Comparison of ENCODE assay signal across 1 cellular context in the genomic region with DNA sequence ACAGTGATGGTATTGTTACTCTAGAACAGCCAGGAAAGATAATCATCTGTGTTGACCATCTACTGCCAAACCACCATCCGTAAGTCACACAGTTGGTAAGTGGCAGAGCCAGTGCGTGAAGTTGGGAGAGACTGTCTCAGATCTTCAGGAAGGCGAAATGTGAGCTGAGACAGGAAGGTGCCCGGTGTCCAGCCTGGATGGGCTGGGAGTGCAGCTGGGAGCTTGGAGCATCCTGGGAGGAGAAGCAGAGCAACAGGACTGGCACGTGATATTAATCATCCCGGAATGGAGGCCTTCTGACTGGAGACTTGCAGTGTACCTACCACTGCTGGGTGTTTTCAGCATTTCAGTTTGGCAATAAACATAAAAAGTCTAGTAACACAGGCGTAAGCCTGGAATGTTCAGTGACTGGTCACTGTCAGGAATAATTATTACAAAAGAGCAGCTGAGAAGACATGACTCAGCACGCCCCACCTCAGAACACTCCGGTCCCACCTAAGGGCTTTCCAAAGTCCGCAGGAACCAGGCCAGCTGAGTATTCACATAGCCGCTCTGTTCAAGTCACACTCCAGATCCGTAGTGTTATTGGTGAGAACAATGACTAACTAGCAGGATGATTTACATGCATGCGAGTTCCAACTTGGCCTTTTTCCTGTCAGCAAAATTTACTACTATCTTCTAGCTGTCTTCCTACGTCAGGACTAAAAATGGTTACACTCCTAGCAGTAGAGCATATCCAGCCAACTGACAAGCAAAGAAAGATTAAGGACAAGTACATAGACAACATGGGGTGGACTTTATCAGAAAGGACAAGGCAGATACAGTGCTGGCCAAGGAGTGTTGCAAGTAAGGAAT.
TF ChIP-seq lines count a peak whose summit lies in the region.

No MANE protein-coding gene starts in this region.

TF ChIP-seq in HepG2, 621 proteins besides CTCF, POLR2A, EP300 and RAD21 (continued from another document and continues in another):
- TF ChIP-seq, protein P1, sequence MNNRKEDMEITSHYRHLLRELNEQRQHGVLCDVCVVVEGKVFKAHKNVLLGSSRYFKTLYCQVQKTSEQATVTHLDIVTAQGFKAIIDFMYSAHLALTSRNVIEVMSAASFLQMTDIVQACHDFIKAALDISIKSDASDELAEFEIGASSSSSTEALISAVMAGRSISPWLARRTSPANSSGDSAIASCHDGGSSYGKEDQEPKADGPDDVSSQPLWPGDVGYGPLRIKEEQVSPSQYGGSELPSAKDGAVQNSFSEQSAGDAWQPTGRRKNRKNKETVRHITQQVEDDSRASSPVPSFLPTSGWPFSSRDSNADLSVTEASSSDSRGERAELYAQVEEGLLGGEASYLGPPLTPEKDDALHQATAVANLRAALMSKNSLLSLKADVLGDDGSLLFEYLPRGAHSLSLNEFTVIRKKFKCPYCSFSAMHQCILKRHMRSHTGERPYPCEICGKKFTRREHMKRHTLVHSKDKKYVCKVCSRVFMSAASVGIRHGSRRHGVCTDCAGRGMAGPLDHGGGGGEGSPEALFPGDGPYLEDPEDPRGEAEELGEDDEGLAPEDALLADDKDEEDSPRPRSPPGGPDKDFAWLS (CRISPR knock-in tag; IDR thresholded peaks at IDR 0.05; ENCODE audit: borderline replicate concordance): no peak
- TF ChIP-seq ZNF382 (CRISPR knock-in tag; IDR thresholded peaks at IDR 0.05; ENCODE audit: borderline replicate concordance): no peak
- TF ChIP-seq RFXANK (CRISPR knock-in tag; IDR thresholded peaks at IDR 0.05): 0 out of 2 replicates have a peak, but pooled peaks have one; percentile 18
- TF ChIP-seq GPN1 (CRISPR knock-in tag; IDR thresholded peaks at IDR 0.05; ENCODE audit: borderline replicate concordance): no peak
- TF ChIP-seq IKZF5 (CRISPR knock-in tag; IDR thresholded peaks at IDR 0.05): peak; percentile 44; the same call in 1 of the 2 replicates
- TF ChIP-seq U2AF1 (optimal IDR thresholded peaks at IDR 0.05; ENCODE audit: low read depth, low read length): no peak
- no peak for TF ChIP-seq NCOA5 (CRISPR knock-in tag; IDR thresholded peaks at IDR 0.05)
- no peak for TF ChIP-seq ZNF354B (CRISPR knock-in tag; IDR thresholded peaks at IDR 0.05)
- 0 out of 2 replicates have a peak, but pooled peaks have one; percentile 17 for TF ChIP-seq PHF21A (CRISPR knock-in tag; IDR thresholded peaks at IDR 0.05)
- no peak for TF ChIP-seq CHD4 (IDR thresholded peaks at IDR 0.05; ENCODE audit: borderline replicate concordance, low read length)
- TF ChIP-seq FOXO1 (CRISPR knock-in tag; IDR thresholded peaks at IDR 0.05): no peak
- TF ChIP-seq, protein P2, sequence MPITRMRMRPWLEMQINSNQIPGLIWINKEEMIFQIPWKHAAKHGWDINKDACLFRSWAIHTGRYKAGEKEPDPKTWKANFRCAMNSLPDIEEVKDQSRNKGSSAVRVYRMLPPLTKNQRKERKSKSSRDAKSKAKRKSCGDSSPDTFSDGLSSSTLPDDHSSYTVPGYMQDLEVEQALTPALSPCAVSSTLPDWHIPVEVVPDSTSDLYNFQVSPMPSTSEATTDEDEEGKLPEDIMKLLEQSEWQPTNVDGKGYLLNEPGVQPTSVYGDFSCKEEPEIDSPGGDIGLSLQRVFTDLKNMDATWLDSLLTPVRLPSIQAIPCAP (CRISPR knock-in tag; IDR thresholded peaks at IDR 0.05; ENCODE audit: low read depth): no peak
- no peak for TF ChIP-seq CEBPZ (IDR thresholded peaks at IDR 0.05; ENCODE audit: low read length)
- TF ChIP-seq ZBTB1 (CRISPR knock-in tag; IDR thresholded peaks at IDR 0.05; ENCODE audit: borderline replicate concordance): no peak
- 0 out of 2 replicates have a peak, but pooled peaks have one; percentile 20 for TF ChIP-seq NCOR1 (IDR thresholded peaks at IDR 0.05; ENCODE audit: borderline replicate concordance, low read length)
- TF ChIP-seq, protein P3, sequence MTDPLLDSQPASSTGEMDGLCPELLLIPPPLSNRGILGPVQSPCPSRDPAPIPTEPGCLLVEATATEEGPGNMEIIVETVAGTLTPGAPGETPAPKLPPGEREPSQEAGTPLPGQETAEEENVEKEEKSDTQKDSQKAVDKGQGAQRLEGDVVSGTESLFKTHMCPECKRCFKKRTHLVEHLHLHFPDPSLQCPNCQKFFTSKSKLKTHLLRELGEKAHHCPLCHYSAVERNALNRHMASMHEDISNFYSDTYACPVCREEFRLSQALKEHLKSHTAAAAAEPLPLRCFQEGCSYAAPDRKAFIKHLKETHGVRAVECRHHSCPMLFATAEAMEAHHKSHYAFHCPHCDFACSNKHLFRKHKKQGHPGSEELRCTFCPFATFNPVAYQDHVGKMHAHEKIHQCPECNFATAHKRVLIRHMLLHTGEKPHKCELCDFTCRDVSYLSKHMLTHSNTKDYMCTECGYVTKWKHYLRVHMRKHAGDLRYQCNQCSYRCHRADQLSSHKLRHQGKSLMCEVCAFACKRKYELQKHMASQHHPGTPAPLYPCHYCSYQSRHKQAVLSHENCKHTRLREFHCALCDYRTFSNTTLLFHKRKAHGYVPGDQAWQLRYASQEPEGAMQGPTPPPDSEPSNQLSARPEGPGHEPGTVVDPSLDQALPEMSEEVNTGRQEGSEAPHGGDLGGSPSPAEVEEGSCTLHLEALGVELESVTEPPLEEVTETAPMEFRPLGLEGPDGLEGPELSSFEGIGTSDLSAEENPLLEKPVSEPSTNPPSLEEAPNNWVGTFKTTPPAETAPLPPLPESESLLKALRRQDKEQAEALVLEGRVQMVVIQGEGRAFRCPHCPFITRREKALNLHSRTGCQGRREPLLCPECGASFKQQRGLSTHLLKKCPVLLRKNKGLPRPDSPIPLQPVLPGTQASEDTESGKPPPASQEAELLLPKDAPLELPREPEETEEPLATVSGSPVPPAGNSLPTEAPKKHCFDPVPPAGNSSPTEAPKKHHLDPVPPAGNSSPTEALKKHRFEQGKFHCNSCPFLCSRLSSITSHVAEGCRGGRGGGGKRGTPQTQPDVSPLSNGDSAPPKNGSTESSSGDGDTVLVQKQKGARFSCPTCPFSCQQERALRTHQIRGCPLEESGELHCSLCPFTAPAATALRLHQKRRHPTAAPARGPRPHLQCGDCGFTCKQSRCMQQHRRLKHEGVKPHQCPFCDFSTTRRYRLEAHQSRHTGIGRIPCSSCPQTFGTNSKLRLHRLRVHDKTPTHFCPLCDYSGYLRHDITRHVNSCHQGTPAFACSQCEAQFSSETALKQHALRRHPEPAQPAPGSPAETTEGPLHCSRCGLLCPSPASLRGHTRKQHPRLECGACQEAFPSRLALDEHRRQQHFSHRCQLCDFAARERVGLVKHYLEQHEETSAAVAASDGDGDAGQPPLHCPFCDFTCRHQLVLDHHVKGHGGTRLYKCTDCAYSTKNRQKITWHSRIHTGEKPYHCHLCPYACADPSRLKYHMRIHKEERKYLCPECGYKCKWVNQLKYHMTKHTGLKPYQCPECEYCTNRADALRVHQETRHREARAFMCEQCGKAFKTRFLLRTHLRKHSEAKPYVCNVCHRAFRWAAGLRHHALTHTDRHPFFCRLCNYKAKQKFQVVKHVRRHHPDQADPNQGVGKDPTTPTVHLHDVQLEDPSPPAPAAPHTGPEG (CRISPR knock-in tag; IDR thresholded peaks at IDR 0.05): no peak
- TF ChIP-seq, protein P4, sequence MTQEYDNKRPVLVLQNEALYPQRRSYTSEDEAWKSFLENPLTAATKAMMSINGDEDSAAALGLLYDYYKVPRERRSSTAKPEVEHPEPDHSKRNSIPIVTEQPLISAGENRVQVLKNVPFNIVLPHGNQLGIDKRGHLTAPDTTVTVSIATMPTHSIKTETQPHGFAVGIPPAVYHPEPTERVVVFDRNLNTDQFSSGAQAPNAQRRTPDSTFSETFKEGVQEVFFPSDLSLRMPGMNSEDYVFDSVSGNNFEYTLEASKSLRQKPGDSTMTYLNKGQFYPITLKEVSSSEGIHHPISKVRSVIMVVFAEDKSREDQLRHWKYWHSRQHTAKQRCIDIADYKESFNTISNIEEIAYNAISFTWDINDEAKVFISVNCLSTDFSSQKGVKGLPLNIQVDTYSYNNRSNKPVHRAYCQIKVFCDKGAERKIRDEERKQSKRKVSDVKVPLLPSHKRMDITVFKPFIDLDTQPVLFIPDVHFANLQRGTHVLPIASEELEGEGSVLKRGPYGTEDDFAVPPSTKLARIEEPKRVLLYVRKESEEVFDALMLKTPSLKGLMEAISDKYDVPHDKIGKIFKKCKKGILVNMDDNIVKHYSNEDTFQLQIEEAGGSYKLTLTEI (CRISPR knock-in tag; conservative IDR thresholded peaks at IDR 0.05): no peak
- TF ChIP-seq MAX (IDR thresholded peaks at IDR 0.05): peak; percentile 45
- peak; percentile 50 for TF ChIP-seq SAP130 (CRISPR knock-in tag; IDR thresholded peaks at IDR 0.05; ENCODE audit: low read depth)
- TF ChIP-seq RFX3 (CRISPR knock-in tag; IDR thresholded peaks at IDR 0.05): no peak
- TF ChIP-seq SRY (CRISPR knock-in tag; IDR thresholded peaks at IDR 0.05): no peak
- no peak for TF ChIP-seq TAF15 (IDR thresholded peaks at IDR 0.05; ENCODE audit: low read depth, low read length, poor library complexity, severe bottlenecking)
- TF ChIP-seq YEATS4 (CRISPR knock-in tag; IDR thresholded peaks at IDR 0.05; ENCODE audit: borderline replicate concordance): no peak
- no peak for TF ChIP-seq EED (CRISPR knock-in tag; IDR thresholded peaks at IDR 0.05)
- TF ChIP-seq, protein P5, sequence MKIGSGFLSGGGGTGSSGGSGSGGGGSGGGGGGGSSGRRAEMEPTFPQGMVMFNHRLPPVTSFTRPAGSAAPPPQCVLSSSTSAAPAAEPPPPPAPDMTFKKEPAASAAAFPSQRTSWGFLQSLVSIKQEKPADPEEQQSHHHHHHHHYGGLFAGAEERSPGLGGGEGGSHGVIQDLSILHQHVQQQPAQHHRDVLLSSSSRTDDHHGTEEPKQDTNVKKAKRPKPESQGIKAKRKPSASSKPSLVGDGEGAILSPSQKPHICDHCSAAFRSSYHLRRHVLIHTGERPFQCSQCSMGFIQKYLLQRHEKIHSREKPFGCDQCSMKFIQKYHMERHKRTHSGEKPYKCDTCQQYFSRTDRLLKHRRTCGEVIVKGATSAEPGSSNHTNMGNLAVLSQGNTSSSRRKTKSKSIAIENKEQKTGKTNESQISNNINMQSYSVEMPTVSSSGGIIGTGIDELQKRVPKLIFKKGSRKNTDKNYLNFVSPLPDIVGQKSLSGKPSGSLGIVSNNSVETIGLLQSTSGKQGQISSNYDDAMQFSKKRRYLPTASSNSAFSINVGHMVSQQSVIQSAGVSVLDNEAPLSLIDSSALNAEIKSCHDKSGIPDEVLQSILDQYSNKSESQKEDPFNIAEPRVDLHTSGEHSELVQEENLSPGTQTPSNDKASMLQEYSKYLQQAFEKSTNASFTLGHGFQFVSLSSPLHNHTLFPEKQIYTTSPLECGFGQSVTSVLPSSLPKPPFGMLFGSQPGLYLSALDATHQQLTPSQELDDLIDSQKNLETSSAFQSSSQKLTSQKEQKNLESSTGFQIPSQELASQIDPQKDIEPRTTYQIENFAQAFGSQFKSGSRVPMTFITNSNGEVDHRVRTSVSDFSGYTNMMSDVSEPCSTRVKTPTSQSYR (CRISPR knock-in tag; IDR thresholded peaks at IDR 0.05; ENCODE audit: borderline replicate concordance): no peak
- TF ChIP-seq ARNT2 (CRISPR knock-in tag; IDR thresholded peaks at IDR 0.05; ENCODE audit: low read depth): no peak
- TF ChIP-seq, protein P6, sequence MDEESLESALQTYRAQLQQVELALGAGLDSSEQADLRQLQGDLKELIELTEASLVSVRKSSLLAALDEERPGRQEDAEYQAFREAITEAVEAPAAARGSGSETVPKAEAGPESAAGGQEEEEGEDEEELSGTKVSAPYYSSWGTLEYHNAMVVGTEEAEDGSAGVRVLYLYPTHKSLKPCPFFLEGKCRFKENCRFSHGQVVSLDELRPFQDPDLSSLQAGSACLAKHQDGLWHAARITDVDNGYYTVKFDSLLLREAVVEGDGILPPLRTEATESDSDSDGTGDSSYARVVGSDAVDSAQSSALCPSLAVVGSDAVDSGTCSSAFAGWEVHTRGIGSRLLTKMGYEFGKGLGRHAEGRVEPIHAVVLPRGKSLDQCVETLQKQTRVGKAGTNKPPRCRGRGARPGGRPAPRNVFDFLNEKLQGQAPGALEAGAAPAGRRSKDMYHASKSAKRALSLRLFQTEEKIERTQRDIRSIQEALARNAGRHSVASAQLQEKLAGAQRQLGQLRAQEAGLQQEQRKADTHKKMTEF (CRISPR knock-in tag; IDR thresholded peaks at IDR 0.05): 0 out of 2 replicates have a peak, but pooled peaks have one; percentile 26
- peak; percentile 76 for TF ChIP-seq BHLHE40 (IDR thresholded peaks at IDR 0.05; ENCODE audit: low read length)
